1 cellular context compared by ENCODE assay signal in the genomic region with DNA sequence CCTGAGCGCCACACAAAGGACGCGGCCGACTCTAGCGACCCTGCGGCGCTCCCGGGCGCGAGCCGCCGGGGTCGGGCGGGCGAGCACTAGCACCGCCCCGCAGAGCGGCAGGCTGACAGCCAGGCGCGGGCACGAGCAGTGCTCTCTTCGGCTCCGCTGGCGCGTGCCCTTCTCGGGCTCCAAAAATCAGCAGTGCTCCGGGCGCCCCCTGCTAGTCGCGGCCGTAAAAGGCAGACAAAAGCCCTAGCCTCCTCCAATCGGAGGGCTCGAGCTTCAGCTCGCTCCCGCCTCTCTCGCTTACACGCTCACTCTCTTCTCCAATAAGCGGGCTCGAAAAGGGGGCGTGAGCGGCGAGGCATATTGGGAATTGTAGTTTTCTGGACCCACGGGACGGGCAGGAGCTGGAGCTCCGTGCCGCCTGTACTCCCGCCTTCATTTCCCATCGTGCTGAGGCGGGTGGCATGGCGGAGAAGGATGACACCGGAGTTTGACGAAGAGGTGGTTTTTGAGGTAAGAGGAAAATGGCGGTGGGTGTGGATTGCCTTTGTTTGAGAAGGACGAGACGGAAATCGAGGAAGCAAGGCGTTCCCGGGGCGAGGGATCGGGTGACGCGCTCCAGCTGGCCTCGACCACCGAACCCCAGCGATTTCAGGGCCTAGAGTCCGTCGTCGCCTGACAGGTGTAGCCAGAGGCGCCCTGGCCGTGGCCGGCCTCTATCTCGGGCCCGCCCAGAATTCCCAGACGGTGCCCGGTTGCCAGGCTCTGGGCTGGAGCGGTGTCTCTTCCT.
TF ChIP-seq lines count a peak whose summit lies in the region.

A gene (minus strand): TSS at position 91 of the 787 bp plus-strand sequence. CDS start 227 bp downstream, outside the sequence.
A gene with protein sequence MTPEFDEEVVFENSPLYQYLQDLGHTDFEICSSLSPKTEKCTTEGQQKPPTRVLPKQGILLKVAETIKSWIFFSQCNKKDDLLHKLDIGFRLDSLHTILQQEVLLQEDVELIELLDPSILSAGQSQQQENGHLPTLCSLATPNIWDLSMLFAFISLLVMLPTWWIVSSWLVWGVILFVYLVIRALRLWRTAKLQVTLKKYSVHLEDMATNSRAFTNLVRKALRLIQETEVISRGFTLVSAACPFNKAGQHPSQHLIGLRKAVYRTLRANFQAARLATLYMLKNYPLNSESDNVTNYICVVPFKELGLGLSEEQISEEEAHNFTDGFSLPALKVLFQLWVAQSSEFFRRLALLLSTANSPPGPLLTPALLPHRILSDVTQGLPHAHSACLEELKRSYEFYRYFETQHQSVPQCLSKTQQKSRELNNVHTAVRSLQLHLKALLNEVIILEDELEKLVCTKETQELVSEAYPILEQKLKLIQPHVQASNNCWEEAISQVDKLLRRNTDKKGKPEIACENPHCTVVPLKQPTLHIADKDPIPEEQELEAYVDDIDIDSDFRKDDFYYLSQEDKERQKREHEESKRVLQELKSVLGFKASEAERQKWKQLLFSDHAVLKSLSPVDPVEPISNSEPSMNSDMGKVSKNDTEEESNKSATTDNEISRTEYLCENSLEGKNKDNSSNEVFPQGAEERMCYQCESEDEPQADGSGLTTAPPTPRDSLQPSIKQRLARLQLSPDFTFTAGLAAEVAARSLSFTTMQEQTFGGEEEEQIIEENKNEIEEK (plus strand): TSS at position 431 of the 787 bp plus-strand sequence. CDS start 44 bp downstream, at position 475.

TF ChIP-seq in K562, 482 proteins besides CTCF, POLR2A, EP300 and RAD21 (continued from another document and continues in another):
- TF ChIP-seq, protein P1, sequence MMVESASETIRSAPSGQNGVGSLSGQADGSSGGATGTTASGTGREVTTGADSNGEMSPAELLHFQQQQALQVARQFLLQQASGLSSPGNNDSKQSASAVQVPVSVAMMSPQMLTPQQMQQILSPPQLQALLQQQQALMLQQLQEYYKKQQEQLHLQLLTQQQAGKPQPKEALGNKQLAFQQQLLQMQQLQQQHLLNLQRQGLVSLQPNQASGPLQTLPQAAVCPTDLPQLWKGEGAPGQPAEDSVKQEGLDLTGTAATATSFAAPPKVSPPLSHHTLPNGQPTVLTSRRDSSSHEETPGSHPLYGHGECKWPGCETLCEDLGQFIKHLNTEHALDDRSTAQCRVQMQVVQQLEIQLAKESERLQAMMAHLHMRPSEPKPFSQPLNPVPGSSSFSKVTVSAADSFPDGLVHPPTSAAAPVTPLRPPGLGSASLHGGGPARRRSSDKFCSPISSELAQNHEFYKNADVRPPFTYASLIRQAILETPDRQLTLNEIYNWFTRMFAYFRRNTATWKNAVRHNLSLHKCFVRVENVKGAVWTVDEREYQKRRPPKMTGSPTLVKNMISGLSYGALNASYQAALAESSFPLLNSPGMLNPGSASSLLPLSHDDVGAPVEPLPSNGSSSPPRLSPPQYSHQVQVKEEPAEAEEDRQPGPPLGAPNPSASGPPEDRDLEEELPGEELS (CRISPR knock-in tag; IDR thresholded peaks at IDR 0.05; ENCODE audit: borderline replicate concordance) = no peak
- TF ChIP-seq ZNF586 (CRISPR knock-in tag; conservative IDR thresholded peaks at IDR 0.05) (no peak), SAFB2 (IDR thresholded peaks at IDR 0.05; ENCODE audit: borderline replicate concordance, low read depth, low read length, severe bottlenecking) (no peak), ZBTB7A (IDR thresholded peaks at IDR 0.05; ENCODE audit: borderline replicate concordance, control insufficient read depth, low read depth, low read length) (peak; percentile 87), PTTG1 (tag; IDR thresholded peaks at IDR 0.05; ENCODE audit: low read depth) (no peak), HNRNPL (IDR thresholded peaks at IDR 0.05; ENCODE audit: low read depth, low read length) (peak; percentile 70; the same call in 1 of the 2 replicates), ZNF696 (CRISPR knock-in tag; conservative IDR thresholded peaks at IDR 0.05) (no peak), SMAD4 (CRISPR knock-in tag; conservative IDR thresholded peaks at IDR 0.05) (0 out of 2 replicates have a peak, but pooled peaks have one; percentile 28), DMBX1 (CRISPR knock-in tag; IDR thresholded peaks at IDR 0.05; ENCODE audit: borderline replicate concordance) (no peak), ZBED1 (IDR thresholded peaks at IDR 0.05) (no peak), WHSC1 (IDR thresholded peaks at IDR 0.05; ENCODE audit: low read length) (no peak), SOX6 (IDR thresholded peaks at IDR 0.05) (no peak; the same call in 1 of the 2 replicates), NCOA2 (IDR thresholded peaks at IDR 0.05; ENCODE audit: partially characterized antibody in 2 of 2) (no peak), GTF2E2 (tag; IDR thresholded peaks at IDR 0.05) (peak; percentile 76; the same call in 1 of the 2 replicates), CREBBP (IDR thresholded peaks at IDR 0.05; ENCODE audit: low read depth, low read length) (no peak), NELFE (IDR thresholded peaks at IDR 0.05; ENCODE audit: insufficient read depth, insufficient read length) (no peak), RAD51 (IDR thresholded peaks at IDR 0.05; ENCODE audit: borderline replicate concordance, low read depth) (no peak; the same call in 1 of the 2 replicates), ETV1 (tag; conservative IDR thresholded peaks at IDR 0.05; ENCODE audit: low read depth) (no peak), IFI16 (CRISPR knock-in tag; IDR thresholded peaks at IDR 0.05) (no peak), SMAD3 (CRISPR knock-in tag; conservative IDR thresholded peaks at IDR 0.05) (0 out of 2 replicates have a peak, but pooled peaks have one; percentile 34), KLF16 (IDR thresholded peaks at IDR 0.05) (peak; percentile 65; the same call in 1 of the 2 replicates), TEAD2 (tag; IDR thresholded peaks at IDR 0.05) (no peak), TGIF2 (CRISPR knock-in tag; IDR thresholded peaks at IDR 0.05) (no peak), NR2F6 (CRISPR knock-in tag; IDR thresholded peaks at IDR 0.05) (no peak), PHF8 (IDR thresholded peaks at IDR 0.05; ENCODE audit: borderline replicate concordance, low read length) (peak; percentile 65; the same call in 1 of the 2 replicates), ETV6 (IDR thresholded peaks at IDR 0.05; ENCODE audit: borderline replicate concordance in 1 of 2, low read depth in 2 of 2, low read length in 1 of 2) (no peak), ETV6 (CRISPR knock-in tag; IDR thresholded peaks at IDR 0.05; ENCODE audit: borderline replicate concordance) (no peak), CBX3 (IDR thresholded peaks at IDR 0.05; ENCODE audit: borderline replicate concordance in 1 of 2, low read length in 2 of 2) (no peak)
- TF ChIP-seq, protein P2, sequence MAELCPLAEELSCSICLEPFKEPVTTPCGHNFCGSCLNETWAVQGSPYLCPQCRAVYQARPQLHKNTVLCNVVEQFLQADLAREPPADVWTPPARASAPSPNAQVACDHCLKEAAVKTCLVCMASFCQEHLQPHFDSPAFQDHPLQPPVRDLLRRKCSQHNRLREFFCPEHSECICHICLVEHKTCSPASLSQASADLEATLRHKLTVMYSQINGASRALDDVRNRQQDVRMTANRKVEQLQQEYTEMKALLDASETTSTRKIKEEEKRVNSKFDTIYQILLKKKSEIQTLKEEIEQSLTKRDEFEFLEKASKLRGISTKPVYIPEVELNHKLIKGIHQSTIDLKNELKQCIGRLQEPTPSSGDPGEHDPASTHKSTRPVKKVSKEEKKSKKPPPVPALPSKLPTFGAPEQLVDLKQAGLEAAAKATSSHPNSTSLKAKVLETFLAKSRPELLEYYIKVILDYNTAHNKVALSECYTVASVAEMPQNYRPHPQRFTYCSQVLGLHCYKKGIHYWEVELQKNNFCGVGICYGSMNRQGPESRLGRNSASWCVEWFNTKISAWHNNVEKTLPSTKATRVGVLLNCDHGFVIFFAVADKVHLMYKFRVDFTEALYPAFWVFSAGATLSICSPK (IDR thresholded peaks at IDR 0.05; ENCODE audit: borderline replicate concordance) = no peak
- TF ChIP-seq, protein P3, sequence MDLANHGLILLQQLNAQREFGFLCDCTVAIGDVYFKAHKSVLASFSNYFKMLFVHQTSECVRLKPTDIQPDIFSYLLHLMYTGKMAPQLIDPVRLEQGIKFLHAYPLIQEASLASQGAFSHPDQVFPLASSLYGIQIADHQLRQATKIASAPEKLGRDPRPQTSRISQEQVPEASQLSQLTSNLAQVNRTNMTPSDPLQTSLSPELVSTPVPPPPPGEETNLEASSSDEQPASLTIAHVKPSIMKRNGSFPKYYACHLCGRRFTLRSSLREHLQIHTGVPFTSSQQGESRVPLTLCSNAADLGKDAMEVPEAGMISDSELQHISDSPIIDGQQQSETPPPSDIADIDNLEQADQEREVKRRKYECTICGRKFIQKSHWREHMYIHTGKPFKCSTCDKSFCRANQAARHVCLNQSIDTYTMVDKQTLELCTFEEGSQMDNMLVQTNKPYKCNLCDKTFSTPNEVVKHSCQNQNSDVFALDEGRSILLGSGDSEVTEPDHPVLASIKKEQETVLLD (IDR thresholded peaks at IDR 0.05) = peak; percentile 55
- TF ChIP-seq, protein P4, sequence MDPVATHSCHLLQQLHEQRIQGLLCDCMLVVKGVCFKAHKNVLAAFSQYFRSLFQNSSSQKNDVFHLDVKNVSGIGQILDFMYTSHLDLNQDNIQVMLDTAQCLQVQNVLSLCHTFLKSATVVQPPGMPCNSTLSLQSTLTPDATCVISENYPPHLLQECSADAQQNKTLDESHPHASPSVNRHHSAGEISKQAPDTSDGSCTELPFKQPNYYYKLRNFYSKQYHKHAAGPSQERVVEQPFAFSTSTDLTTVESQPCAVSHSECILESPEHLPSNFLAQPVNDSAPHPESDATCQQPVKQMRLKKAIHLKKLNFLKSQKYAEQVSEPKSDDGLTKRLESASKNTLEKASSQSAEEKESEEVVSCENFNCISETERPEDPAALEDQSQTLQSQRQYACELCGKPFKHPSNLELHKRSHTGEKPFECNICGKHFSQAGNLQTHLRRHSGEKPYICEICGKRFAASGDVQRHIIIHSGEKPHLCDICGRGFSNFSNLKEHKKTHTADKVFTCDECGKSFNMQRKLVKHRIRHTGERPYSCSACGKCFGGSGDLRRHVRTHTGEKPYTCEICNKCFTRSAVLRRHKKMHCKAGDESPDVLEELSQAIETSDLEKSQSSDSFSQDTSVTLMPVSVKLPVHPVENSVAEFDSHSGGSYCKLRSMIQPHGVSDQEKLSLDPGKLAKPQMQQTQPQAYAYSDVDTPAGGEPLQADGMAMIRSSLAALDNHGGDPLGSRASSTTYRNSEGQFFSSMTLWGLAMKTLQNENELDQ (CRISPR knock-in tag; IDR thresholded peaks at IDR 0.05; ENCODE audit: borderline replicate concordance) = no peak
- TF ChIP-seq, protein P5, sequence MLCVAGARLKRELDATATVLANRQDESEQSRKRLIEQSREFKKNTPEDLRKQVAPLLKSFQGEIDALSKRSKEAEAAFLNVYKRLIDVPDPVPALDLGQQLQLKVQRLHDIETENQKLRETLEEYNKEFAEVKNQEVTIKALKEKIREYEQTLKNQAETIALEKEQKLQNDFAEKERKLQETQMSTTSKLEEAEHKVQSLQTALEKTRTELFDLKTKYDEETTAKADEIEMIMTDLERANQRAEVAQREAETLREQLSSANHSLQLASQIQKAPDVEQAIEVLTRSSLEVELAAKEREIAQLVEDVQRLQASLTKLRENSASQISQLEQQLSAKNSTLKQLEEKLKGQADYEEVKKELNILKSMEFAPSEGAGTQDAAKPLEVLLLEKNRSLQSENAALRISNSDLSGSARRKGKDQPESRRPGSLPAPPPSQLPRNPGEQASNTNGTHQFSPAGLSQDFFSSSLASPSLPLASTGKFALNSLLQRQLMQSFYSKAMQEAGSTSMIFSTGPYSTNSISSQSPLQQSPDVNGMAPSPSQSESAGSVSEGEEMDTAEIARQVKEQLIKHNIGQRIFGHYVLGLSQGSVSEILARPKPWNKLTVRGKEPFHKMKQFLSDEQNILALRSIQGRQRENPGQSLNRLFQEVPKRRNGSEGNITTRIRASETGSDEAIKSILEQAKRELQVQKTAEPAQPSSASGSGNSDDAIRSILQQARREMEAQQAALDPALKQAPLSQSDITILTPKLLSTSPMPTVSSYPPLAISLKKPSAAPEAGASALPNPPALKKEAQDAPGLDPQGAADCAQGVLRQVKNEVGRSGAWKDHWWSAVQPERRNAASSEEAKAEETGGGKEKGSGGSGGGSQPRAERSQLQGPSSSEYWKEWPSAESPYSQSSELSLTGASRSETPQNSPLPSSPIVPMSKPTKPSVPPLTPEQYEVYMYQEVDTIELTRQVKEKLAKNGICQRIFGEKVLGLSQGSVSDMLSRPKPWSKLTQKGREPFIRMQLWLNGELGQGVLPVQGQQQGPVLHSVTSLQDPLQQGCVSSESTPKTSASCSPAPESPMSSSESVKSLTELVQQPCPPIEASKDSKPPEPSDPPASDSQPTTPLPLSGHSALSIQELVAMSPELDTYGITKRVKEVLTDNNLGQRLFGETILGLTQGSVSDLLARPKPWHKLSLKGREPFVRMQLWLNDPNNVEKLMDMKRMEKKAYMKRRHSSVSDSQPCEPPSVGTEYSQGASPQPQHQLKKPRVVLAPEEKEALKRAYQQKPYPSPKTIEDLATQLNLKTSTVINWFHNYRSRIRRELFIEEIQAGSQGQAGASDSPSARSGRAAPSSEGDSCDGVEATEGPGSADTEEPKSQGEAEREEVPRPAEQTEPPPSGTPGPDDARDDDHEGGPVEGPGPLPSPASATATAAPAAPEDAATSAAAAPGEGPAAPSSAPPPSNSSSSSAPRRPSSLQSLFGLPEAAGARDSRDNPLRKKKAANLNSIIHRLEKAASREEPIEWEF (CRISPR knock-in tag; IDR thresholded peaks at IDR 0.05) = no peak
- TF ChIP-seq, protein P6, sequence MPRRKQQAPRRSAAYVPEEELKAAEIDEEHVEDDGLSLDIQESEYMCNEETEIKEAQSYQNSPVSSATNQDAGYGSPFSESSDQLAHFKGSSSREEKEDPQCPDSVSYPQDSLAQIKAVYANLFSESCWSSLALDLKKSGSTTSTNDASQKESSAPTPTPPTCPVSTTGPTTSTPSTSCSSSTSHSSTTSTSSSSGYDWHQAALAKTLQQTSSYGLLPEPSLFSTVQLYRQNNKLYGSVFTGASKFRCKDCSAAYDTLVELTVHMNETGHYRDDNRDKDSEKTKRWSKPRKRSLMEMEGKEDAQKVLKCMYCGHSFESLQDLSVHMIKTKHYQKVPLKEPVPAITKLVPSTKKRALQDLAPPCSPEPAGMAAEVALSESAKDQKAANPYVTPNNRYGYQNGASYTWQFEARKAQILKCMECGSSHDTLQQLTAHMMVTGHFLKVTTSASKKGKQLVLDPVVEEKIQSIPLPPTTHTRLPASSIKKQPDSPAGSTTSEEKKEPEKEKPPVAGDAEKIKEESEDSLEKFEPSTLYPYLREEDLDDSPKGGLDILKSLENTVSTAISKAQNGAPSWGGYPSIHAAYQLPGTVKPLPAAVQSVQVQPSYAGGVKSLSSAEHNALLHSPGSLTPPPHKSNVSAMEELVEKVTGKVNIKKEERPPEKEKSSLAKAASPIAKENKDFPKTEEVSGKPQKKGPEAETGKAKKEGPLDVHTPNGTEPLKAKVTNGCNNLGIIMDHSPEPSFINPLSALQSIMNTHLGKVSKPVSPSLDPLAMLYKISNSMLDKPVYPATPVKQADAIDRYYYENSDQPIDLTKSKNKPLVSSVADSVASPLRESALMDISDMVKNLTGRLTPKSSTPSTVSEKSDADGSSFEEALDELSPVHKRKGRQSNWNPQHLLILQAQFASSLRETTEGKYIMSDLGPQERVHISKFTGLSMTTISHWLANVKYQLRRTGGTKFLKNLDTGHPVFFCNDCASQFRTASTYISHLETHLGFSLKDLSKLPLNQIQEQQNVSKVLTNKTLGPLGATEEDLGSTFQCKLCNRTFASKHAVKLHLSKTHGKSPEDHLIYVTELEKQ (CRISPR knock-in tag; IDR thresholded peaks at IDR 0.05) = no peak
